In genomic region chr6:163671791-163672190, GRCh38 we compare ENCODE assay signal across 23 cellular contexts.
A peak's percentile ranks its signal among the peaks of the same experiment; 100 is the strongest.
DNase-seq lines count a peak whose midpoint lies in the region; ATAC-seq and TF ChIP-seq lines count a peak whose summit lies in the region.
"Had no signal": no experiment of that assay in that cellular context is flagged by ENCODE, and none has a peak within 500 bp of the region (broad histone marks: within the 10 kb centered on the region; RNA-seq: fewer than 3 reads in every experiment).

No MANE protein-coding gene starts in this region.

- no peaks in the 10 kb centered on the region for H3K9me3 Mint-ChIP-seq in stimulated activated naive CD8-positive, alpha-beta T cell treated with anti-CD3 and anti-CD28 coated beads, Interleukin-15, amount 100 ng/mL, for 72 hours
- H3K9me3 Mint-ChIP-seq in HFFc6: no peaks in the 10 kb centered on the region; the same call in 1 of the 2 replicates
- no peaks in the 10 kb centered on the region for H3K9me3 Mint-ChIP-seq in activated T-helper 17 cell treated with anti-CD3 and anti-CD28 coated beads, Interleukin-2, amount 50 U/mL, for 72 hours
- H3K9me3 Mint-ChIP-seq: CD4-positive, alpha-beta T cell; CD8-positive, alpha-beta memory T cell had no signal

- no peak overlapping the region for H2BK120ac ChIP-seq in trophoblast cell (ENCODE audit: insufficient read depth, low read length, poor library complexity)

- WGBS in trophoblast cell (ENCODE audit: extremely low coverage, insufficient coverage, insufficient read length): no CpG with 5 or more reads among the region's 25 CpGs

- no peak overlapping the region for H3K4ac ChIP-seq in trophoblast cell (ENCODE audit: low read depth, low read length)

- no peak overlapping the region for H4K12ac ChIP-seq in trophoblast cell (ENCODE audit: low read depth, low read length)

- H4K8ac ChIP-seq in trophoblast cell (ENCODE audit: low read depth, low read length): no peak overlapping the region

- ATAC-seq in stimulated activated naive CD8-positive, alpha-beta T cell treated with anti-CD3 and anti-CD28 coated beads, Interleukin-15, amount 100 ng/mL, for 72 hours: peak; percentile 25
- no peak for ATAC-seq in stimulated activated naive CD8-positive, alpha-beta T cell treated with anti-CD3 and anti-CD28 coated beads, Interleukin-15, Interleukin-2, amounts not matched to agents 100 U/mL and 50 U/mL, for 24 hours
- ATAC-seq in activated T-helper 17 cell treated with anti-CD3 and anti-CD28 coated beads, Interleukin-2, amount 50 U/mL, for 72 hours (replicated peaks): no peak
- ATAC-seq: A549, GM12878 had no signal

- no peaks in the 10 kb centered on the region for H3K79me1 ChIP-seq in trophoblast cell (ENCODE audit: low read length)

- H3K27ac ChIP-seq in trophoblast cell (ENCODE audit: low read depth, low read length): no peak overlapping the region
- H3K27ac ChIP-seq: A549 had no signal

- H2AK5ac ChIP-seq in trophoblast cell (ENCODE audit: low read length): no peak overlapping the region

- H3K9ac ChIP-seq in trophoblast cell (ENCODE audit: low read length): no peak overlapping the region
- H3K9ac ChIP-seq: BLaER1 treated with 17β-estradiol and CSF1 and Interleukin-3, amounts not matched to agents 10 nM and 100 nM had no signal

- no peaks in the 10 kb centered on the region for H3K79me2 ChIP-seq in trophoblast cell (ENCODE audit: control insufficient read depth, insufficient read depth, low read length, poor library complexity)

- H3K14ac ChIP-seq in trophoblast cell (ENCODE audit: low read length): no peak overlapping the region

- peaks cover 13% of the 10 kb centered on the region for H3K4me1 Mint-ChIP-seq in stimulated activated naive CD8-positive, alpha-beta T cell treated with anti-CD3 and anti-CD28 coated beads, Interleukin-15, amount 100 ng/mL, for 72 hours
- no peaks in the 10 kb centered on the region for H3K4me1 Mint-ChIP-seq in HFFc6 (ENCODE audit: low read depth)
- H3K4me1 Mint-ChIP-seq in activated T-helper 17 cell treated with anti-CD3 and anti-CD28 coated beads, Interleukin-2, amount 50 U/mL, for 72 hours: peaks cover 4% of the 10 kb centered on the region

- H2AFZ ChIP-seq in trophoblast cell (ENCODE audit: insufficient read depth, low read length, poor library complexity): no peak overlapping the region

- H2BK12ac ChIP-seq in trophoblast cell (ENCODE audit: low read length): no peak overlapping the region

- H3K4me1 ChIP-seq in trophoblast cell (ENCODE audit: control insufficient read depth in 1 of 2, insufficient read depth in 2 of 2, low read length in 2 of 2): no peaks in the 10 kb centered on the region
- H3K4me1 ChIP-seq: A549, HAP-1 had no signal

- H3K36me3 Mint-ChIP-seq in HFFc6 (ENCODE audit: low read depth): no peaks in the 10 kb centered on the region
- no peaks in the 10 kb centered on the region for H3K36me3 Mint-ChIP-seq in activated T-helper 17 cell treated with anti-CD3 and anti-CD28 coated beads, Interleukin-2, amount 50 U/mL, for 72 hours (ENCODE audit: low read depth)
- H3K36me3 Mint-ChIP-seq: CD8-positive, alpha-beta memory T cell had no signal

- H3K27me3 Mint-ChIP-seq in stimulated activated naive CD8-positive, alpha-beta T cell treated with anti-CD3 and anti-CD28 coated beads, Interleukin-15, amount 100 ng/mL, for 72 hours: no peaks in the 10 kb centered on the region
- peaks cover 2% of the 10 kb centered on the region for H3K27me3 Mint-ChIP-seq in HFFc6 (ENCODE audit: insufficient read depth)
- H3K27me3 Mint-ChIP-seq in activated T-helper 17 cell treated with anti-CD3 and anti-CD28 coated beads, Interleukin-2, amount 50 U/mL, for 72 hours: no peaks in the 10 kb centered on the region

- no peak overlapping the region for H2BK5ac ChIP-seq in trophoblast cell (ENCODE audit: low read depth, low read length, poor library complexity)

- no peak overlapping the region for H3K4me3 Mint-ChIP-seq in stimulated activated naive CD8-positive, alpha-beta T cell treated with anti-CD3 and anti-CD28 coated beads, Interleukin-15, amount 100 ng/mL, for 72 hours
- no peak overlapping the region for H3K4me3 Mint-ChIP-seq in HFFc6
- no peak overlapping the region for H3K4me3 Mint-ChIP-seq in activated T-helper 17 cell treated with anti-CD3 and anti-CD28 coated beads, Interleukin-2, amount 50 U/mL, for 72 hours
- H3K4me3 Mint-ChIP-seq: CD14-positive monocyte; CD4-positive, alpha-beta T cell; CD8-positive, alpha-beta memory T cell had no signal

- no peak overlapping the region for H3K27ac Mint-ChIP-seq in stimulated activated naive CD8-positive, alpha-beta T cell treated with anti-CD3 and anti-CD28 coated beads, Interleukin-15, amount 100 ng/mL, for 72 hours
- H3K27ac Mint-ChIP-seq in HFFc6: no peak overlapping the region
- no peak overlapping the region for H3K27ac Mint-ChIP-seq in activated T-helper 17 cell treated with anti-CD3 and anti-CD28 coated beads, Interleukin-2, amount 50 U/mL, for 72 hours
- H3K27ac Mint-ChIP-seq: CD14-positive monocyte; CD4-positive, alpha-beta T cell; CD8-positive, alpha-beta memory T cell had no signal

- no peak overlapping the region for H3K18ac ChIP-seq in trophoblast cell (ENCODE audit: low read length)

- H3K4me2 ChIP-seq in trophoblast cell (ENCODE audit: low read length): no peak overlapping the region
- H3K4me2 ChIP-seq: A549 had no signal

- no peak overlapping the region for H4K91ac ChIP-seq in trophoblast cell (ENCODE audit: low read depth, low read length)

- no peaks in the 10 kb centered on the region for H3K36me3 ChIP-seq in trophoblast cell (ENCODE audit: control insufficient read depth in 1 of 2, insufficient read depth in 2 of 2, low read length in 2 of 2)
- H3K36me3 ChIP-seq: BE2C; BLaER1 treated with 17β-estradiol and CSF1 and Interleukin-3, amounts not matched to agents 10 nM and 100 nM; HAP-1 had no signal

- H3K23ac ChIP-seq in trophoblast cell (ENCODE audit: low read length): no peak overlapping the region

- TF ChIP-seq CTCF in fibroblast of villous mesenchyme (IDR thresholded peaks at IDR 0.05; ENCODE audit: insufficient read depth, low read depth, low read length) (no peak), HFFc6 (IDR thresholded peaks at IDR 0.05) (no peak)

- DNase-seq in stimulated activated naive CD8-positive, alpha-beta T cell treated with anti-CD3 and anti-CD28 coated beads, Interleukin-15, amount 100 ng/mL, for 72 hours: no peak
- DNase-seq in stimulated activated naive CD8-positive, alpha-beta T cell treated with anti-CD3 and anti-CD28 coated beads, Interleukin-15, Interleukin-2, amounts not matched to agents 100 U/mL and 50 U/mL, for 24 hours: no peak
- DNase-seq in fibroblast of villous mesenchyme (ENCODE audit: low read depth) (no peak), trophoblast cell (no peak), HFFc6 (no peak), HT-29 (ENCODE audit: low spot score) (no peak)
- DNase-seq: 8988T; ACHN; AML-193; BE2C; CD4-positive, alpha-beta T cell; CD8-positive, alpha-beta memory T cell; DMS 273 treated with DMSO at 0.1 percent for 48 hours; DMS79; EL; GDM1; GOT3 had no signal

- H3K27me3 ChIP-seq in trophoblast cell (ENCODE audit: insufficient read depth, low read length): no peaks in the 10 kb centered on the region
- H3K27me3 ChIP-seq: BE2C; BLaER1 treated with 17β-estradiol and CSF1 and Interleukin-3, amounts not matched to agents 10 nM and 100 nM had no signal

- H3K9me3 ChIP-seq in trophoblast cell (ENCODE audit: insufficient read depth, low read depth, low read length): peaks cover 1% of the 10 kb centered on the region
- H3K9me3 ChIP-seq: A549, BE2C, HAP-1 had no signal

- H3K4me3 ChIP-seq in fibroblast of villous mesenchyme (ENCODE audit: low read depth, low read length) (peak overlapping the region; percentile 33), trophoblast cell (ENCODE audit: low read depth, low read length) (peak overlapping the region; percentile 51)
- H3K4me3 ChIP-seq: A549; BLaER1 treated with 17β-estradiol and CSF1 and Interleukin-3, amounts not matched to agents 10 nM and 100 nM; GM12878; HAP-1 had no signal
